In the genomic region with DNA sequence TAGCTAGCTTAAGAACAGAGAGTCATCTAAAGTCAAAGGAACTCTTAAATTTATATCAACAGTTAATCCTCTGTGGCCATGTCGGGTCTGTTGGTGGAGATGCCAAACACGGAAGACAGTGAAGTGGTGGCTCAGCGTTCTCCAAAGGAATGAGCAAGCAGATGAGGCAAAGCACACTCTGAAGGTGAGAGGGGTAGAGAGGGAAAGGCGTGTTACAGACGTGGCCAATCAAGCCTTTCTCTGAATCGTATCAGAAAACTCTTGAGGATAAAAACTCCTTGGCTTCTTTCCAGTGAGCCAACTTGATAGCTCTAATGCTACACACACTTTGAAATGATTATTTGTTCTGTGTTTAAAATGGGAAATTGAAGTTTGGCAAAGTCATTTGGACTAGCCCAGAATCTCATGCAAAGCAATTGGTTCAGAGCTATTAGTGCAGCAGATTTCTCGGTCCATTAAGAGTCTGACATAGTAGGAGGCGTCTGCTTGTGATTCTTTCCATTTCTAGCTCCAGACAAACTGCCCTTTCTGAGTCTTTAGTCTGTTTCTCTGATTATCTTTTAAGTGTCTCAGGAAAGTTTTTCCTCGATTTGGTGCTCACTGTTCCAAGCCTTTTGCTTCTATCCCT, we compare ENCODE assay signal across 19 cellular contexts. TPM values are rescaled to one million over a fixed set of nuclear protein-coding genes. Genes with fewer than 3 reads are reported as not detected.
DNase-seq lines count a peak whose midpoint lies in the region; ATAC-seq and TF ChIP-seq lines count a peak whose summit lies in the region.
"Had no signal": no experiment of that assay in that cellular context is flagged by ENCODE, and none has a peak within 500 bp of the region (broad histone marks: within the 10 kb centered on the region; RNA-seq: fewer than 3 reads in every experiment).

No MANE protein-coding gene starts in this region.

- H3K27ac ChIP-seq in left lung: no peak overlapping the region
- H3K27ac ChIP-seq: A549, SK-N-MC had no signal

- no peaks in the 10 kb centered on the region for H3K27me3 ChIP-seq in left lung

- H3K36me3 ChIP-seq in left lung: no peaks in the 10 kb centered on the region

- no peaks in the 10 kb centered on the region for H3K9me3 ChIP-seq in left lung
- H3K9me3 ChIP-seq: A549 had no signal

- TF ChIP-seq CTCF in fibroblast of the aortic adventitia (IDR thresholded peaks at IDR 0.05; ENCODE audit: insufficient read depth, low read length) (no peak), left lung (IDR thresholded peaks at IDR 0.05) (no peak)

- H3K4me3 ChIP-seq in fibroblast of the aortic adventitia (ENCODE audit: low read depth, low read length) (no peak overlapping the region), left lung (no peak overlapping the region)
- H3K4me3 ChIP-seq: A549, GM23338, SK-N-MC had no signal

- DNase-seq in DMS79 (lab: John Stamatoyannopoulos, UW): peak; percentile 88
- DNase-seq in NCI-H128 (lab: John Stamatoyannopoulos, UW; ENCODE audit: unreplicated experiment): peak; percentile 3
- DNase-seq in fibroblast of the aortic adventitia (ENCODE audit: low read depth): peak; percentile 19
- no peak for DNase-seq in left lung
- no peak for DNase-seq in AG08396 (ENCODE audit: low spot score)
- DNase-seq in stimulated activated CD4-positive, alpha-beta T cell treated with anti-CD3 and anti-CD28 coated beads, Interleukin-4, amount 100 ng/mL, for 4 hours: no peak
- no peak for DNase-seq in retina
- DNase-seq in activated effector memory CD4-positive, alpha-beta T cell treated with Interleukin-2 at 50 U/mL for 16 hours: no peak
- DNase-seq: C1 segment of cervical spinal cord, GF-D8, NCI-H146, NCI-H2081 treated with DMSO at 0.1 percent for 48 hours, NCI-H446 treated with DMSO at 0.1 percent for 48 hours, NCI-H774 had no signal

- no peaks in the 10 kb centered on the region for H3K4me1 ChIP-seq in left lung
- H3K4me1 ChIP-seq: A549 had no signal

- peak; percentile 81 for ATAC-seq in left lung
- ATAC-seq: A549, GM23338, HCT116 had no signal

- intact Hi-C loops in left lung (cut with DNase I): no loop called here

RNA-seq across cellular contexts. Expression of gene CPO, which starts 57.5 kb away (rescaled TPM):
- 0.18 TPM in 1 of 2 replicates, not detected in the other for total RNA-seq in fibroblast of the aortic adventitia (ENCODE audit: low replicate concordance)
- under 1 TPM; 0.20 to 0.37 TPM for total RNA-seq in left lung
- total RNA-seq: Daoy had no signal

Comparison
In these comparisons a context has a peak if more than half of its experiments do, and no peak if none do; other contexts are left out.
1. DNase-seq: peak in DMS79 (single experiment), NCI-H128 (single experiment) and fibroblast of the aortic adventitia (single experiment); none in left lung (0 of 2), AG08396 (single experiment), stimulated activated CD4-positive, alpha-beta T cell treated with anti-CD3 and anti-CD28 coated beads, Interleukin-4, amount 100 ng/mL, for 4 hours (0 of 2), retina (single experiment) and activated effector memory CD4-positive, alpha-beta T cell treated with Interleukin-2 at 50 U/mL for 16 hours (single experiment).